8 cellular contexts compared by ENCODE assay signal in genomic region chr5:43389679-43390329, GRCh38. TPM values are rescaled to one million over a fixed set of nuclear protein-coding genes. Genes with fewer than 3 reads are reported as not detected.
DNase-seq lines count a peak whose midpoint lies in the region; ATAC-seq, FAIRE-seq and TF ChIP-seq lines count a peak whose summit lies in the region.

No MANE protein-coding gene starts in this region.

- peaks cover 15% of the 10 kb centered on the region for H3K36me3 Mint-ChIP-seq in T-helper 2 cell treated with Interferon-gamma antibody and Interleukin-4, amounts not matched to agents 5 μg/mL and 100 μg/mL, for 36 hours (ENCODE audit: low read depth)

- H3K27ac ChIP-seq in 22Rv1 (no peak overlapping the region), keratinocyte (ENCODE audit: control insufficient read depth, insufficient read depth, low read length) (no peak overlapping the region)

- no peaks in the 10 kb centered on the region for H3K9me3 ChIP-seq in keratinocyte (ENCODE audit: control insufficient read depth, low read depth, low read length)

- no peaks in the 10 kb centered on the region for H3K9me3 Mint-ChIP-seq in T-helper 2 cell treated with Interferon-gamma antibody and Interleukin-4, amounts not matched to agents 5 μg/mL and 100 μg/mL, for 36 hours

- peak; percentile 88 for DNase-seq in NCI-H2081 treated with DMSO at 0.1 percent for 48 hours (lab: John Stamatoyannopoulos, UW)
- DNase-seq in T-helper 2 cell treated with Interferon-gamma antibody and Interleukin-4, amounts not matched to agents 5 μg/mL and 100 μg/mL, for 36 hours (ENCODE audit: low spot score), result peak; percentile 41
- DNase-seq in cardiac fibroblast (ENCODE audit: low read depth in 2 of 2), result peak; percentile 95 to 96
- peak; percentile 69 for DNase-seq in keratinocyte (ENCODE audit: low read depth, low spot score)
- peak; percentile 24 for DNase-seq in stimulated activated CD4-positive, alpha-beta T cell treated with anti-CD3 and anti-CD28 coated beads, Interleukin-2, amount 100 ng/mL, for 4 hours (ENCODE audit: low read depth)

- FAIRE-seq in keratinocyte (lab: Jason Lieb, UNC), result peak; percentile 79

- no peak overlapping the region for H2AFZ ChIP-seq in keratinocyte (ENCODE audit: control insufficient read depth, low read length)

- dilution Hi-C loops in keratinocyte (cut with MboI; ENCODE audit: extremely low pct_ligation_motif_present, low sequenced_read_pairs), result no loop called here

- H3K4me3 Mint-ChIP-seq in T-helper 2 cell treated with Interferon-gamma antibody and Interleukin-4, amounts not matched to agents 5 μg/mL and 100 μg/mL, for 36 hours, result no peak overlapping the region

- peak; percentile 80 for ATAC-seq in HG03066 (IDR thresholded peaks at IDR 0.05; ENCODE audit: low read depth, unreplicated experiment)

- no peaks in the 10 kb centered on the region for H3K27me3 Mint-ChIP-seq in T-helper 2 cell treated with Interferon-gamma antibody and Interleukin-4, amounts not matched to agents 5 μg/mL and 100 μg/mL, for 36 hours (ENCODE audit: low read depth)

- no peak overlapping the region for H3K9ac ChIP-seq in keratinocyte (ENCODE audit: control insufficient read depth, extremely low read depth, insufficient read depth, low read length)

- H3K4me3 ChIP-seq in cardiac fibroblast (replicated peaks in 1 of 2; ENCODE audit: low read depth in 2 of 2, low read length in 2 of 2) (no peak overlapping the region), keratinocyte (ENCODE audit: control insufficient read depth in 2 of 3, extremely low read depth in 1 of 3, insufficient read depth in 2 of 3, low read depth in 1 of 3, low read length in 3 of 3) (no peak overlapping the region)

- no peaks in the 10 kb centered on the region for H3K27me3 ChIP-seq in keratinocyte (ENCODE audit: control insufficient read depth, extremely low read depth, insufficient read depth, low read length)

- peak; percentile 93 for TF ChIP-seq CTCF in 22Rv1 (IDR thresholded peaks at IDR 0.05)
- TF ChIP-seq CTCF in GM12874 (IDR thresholded peaks at IDR 0.05; ENCODE audit: insufficient read depth, low read depth, low read length), result peak; percentile 76
- TF ChIP-seq CTCF in cardiac fibroblast (IDR thresholded peaks at IDR 0.05; ENCODE audit: low read depth, low read length), result peak; percentile 79
- TF ChIP-seq CTCF in keratinocyte (optimal IDR thresholded peaks at IDR 0.05 in 1 of 3, IDR thresholded peaks at IDR 0.05 in 1 of 3, conservative IDR thresholded peaks at IDR 0.05 in 1 of 3; ENCODE audit: extremely low read depth in 1 of 3, insufficient read depth in 2 of 3, low read length in 3 of 3), result peak; percentile 65 to 90 (median 81)

- no peaks in the 10 kb centered on the region for H4K20me1 ChIP-seq in keratinocyte (ENCODE audit: control insufficient read depth, extremely low read depth, insufficient read depth, low read length)

- H3K36me3 ChIP-seq in keratinocyte (ENCODE audit: control insufficient read depth in 2 of 2, extremely low read depth in 1 of 2, insufficient read depth in 2 of 2, low read length in 2 of 2), result no peaks in the 10 kb centered on the region

- H3K27ac Mint-ChIP-seq in T-helper 2 cell treated with Interferon-gamma antibody and Interleukin-4, amounts not matched to agents 5 μg/mL and 100 μg/mL, for 36 hours, result peak overlapping the region; percentile 38

- no peak overlapping the region for H3K4me2 ChIP-seq in keratinocyte (ENCODE audit: control insufficient read depth, extremely low read depth, insufficient read depth, low read depth, low read length)

- peaks cover 13% of the 10 kb centered on the region for H3K4me1 ChIP-seq in keratinocyte (ENCODE audit: control insufficient read depth, extremely low read depth, insufficient read depth, low read length)

- no peaks in the 10 kb centered on the region for H3K9me1 ChIP-seq in keratinocyte (ENCODE audit: control insufficient read depth, extremely low read depth, insufficient read depth, low read length)

- H3K4me1 Mint-ChIP-seq in T-helper 2 cell treated with Interferon-gamma antibody and Interleukin-4, amounts not matched to agents 5 μg/mL and 100 μg/mL, for 36 hours (ENCODE audit: low read depth), result peaks cover 21% of the 10 kb centered on the region

- no peaks in the 10 kb centered on the region for H3K79me2 ChIP-seq in keratinocyte (ENCODE audit: control insufficient read depth, insufficient read depth, low read length)

RNA-seq across cellular contexts. Expression of gene CCL28, which starts 22.4 kb away (rescaled TPM):
- 1.5 to 2.2 TPM (median 1.9 TPM) in 3 replicates for polyA plus RNA-seq in keratinocyte
- polyA plus RNA-seq in keratinocyte (2011; ENCODE audit: low read depth), result 0.76 TPM
- polyA plus RNA-seq in keratinocyte (2011; cell fraction: cytosol; rRNA removed), result 0.86 and 1.5 TPM in 2 replicates
- 2.2 and 2.4 TPM in 2 replicates for polyA plus RNA-seq in keratinocyte (2011; cell fraction: nucleus; rRNA removed)
- polyA plus RNA-seq in keratinocyte (2012; ENCODE audit: low replicate concordance), result 1.1 and 1.3 TPM in 2 replicates
- polyA minus RNA-seq in keratinocyte, result 0.23 to 1.5 TPM (median 1.4 TPM) in 3 replicates
- polyA minus RNA-seq in keratinocyte (2011; cell fraction: cytosol; rRNA and poly(A)+ RNA removed), result 1.2 TPM
- polyA minus RNA-seq in keratinocyte (2011; cell fraction: nucleus; rRNA and poly(A)+ RNA removed), result 0.53 and 1.7 TPM in 2 replicates

Comparison
In these comparisons a context has a peak if more than half of its experiments do, and no peak if none do; other contexts are left out.
1. DNase-seq: peak in every context shown above with its lines; median percentile 96 in cardiac fibroblast; 88 in NCI-H2081 treated with DMSO at 0.1 percent for 48 hours; 69 in keratinocyte; 41 in T-helper 2 cell treated with Interferon-gamma antibody and Interleukin-4, amounts not matched to agents 5 μg/mL and 100 μg/mL, for 36 hours; 24 in stimulated activated CD4-positive, alpha-beta T cell treated with anti-CD3 and anti-CD28 coated beads, Interleukin-2, amount 100 ng/mL, for 4 hours.